27 cellular contexts compared by ENCODE assay signal in the genomic region with DNA sequence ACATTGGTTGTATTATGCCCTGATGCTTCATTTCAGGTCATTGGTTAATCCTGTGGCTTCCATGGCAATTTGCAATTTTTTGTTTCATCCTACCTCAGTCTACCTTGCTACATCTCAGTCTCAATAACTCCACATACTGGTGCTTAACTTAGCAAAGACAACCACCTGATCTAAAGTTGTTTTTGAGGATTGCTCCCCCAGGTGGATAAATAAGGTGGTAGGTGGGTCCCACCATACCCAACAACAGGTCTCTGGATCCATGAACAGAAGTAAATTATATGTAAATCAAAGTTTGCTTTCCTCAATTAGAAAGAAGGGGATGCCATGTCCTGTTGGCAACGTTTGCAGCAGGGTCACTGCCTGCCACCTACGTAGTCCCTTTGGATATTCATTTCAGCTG. TPM values are rescaled to one million over a fixed set of nuclear protein-coding genes. Genes with fewer than 3 reads are reported as not detected.
DNase-seq lines count a peak whose midpoint lies in the region; ATAC-seq, FAIRE-seq and TF ChIP-seq lines count a peak whose summit lies in the region.
"Had no signal": no experiment of that assay in that cellular context is flagged by ENCODE, and none has a peak within 500 bp of the region (broad histone marks: within the 10 kb centered on the region; RNA-seq: fewer than 3 reads in every experiment).

No MANE protein-coding gene starts in this region.

- H3K79me2 ChIP-seq in GM23338 (replicated peaks; ENCODE audit: insufficient read depth) (no peaks in the 10 kb centered on the region), Loucy (ENCODE audit: insufficient read depth, low read length) (no peaks in the 10 kb centered on the region), GM12878 (ENCODE audit: control insufficient read depth, insufficient read depth, low read length) (no peaks in the 10 kb centered on the region)

- BruUV-seq in GM12878 (replicated peaks; lab: Mats Ljungman, UMichigan) = no TSS peak

- TF ChIP-seq EP300 in GM12878 (IDR thresholded peaks at IDR 0.05; ENCODE audit: borderline replicate concordance in 1 of 2, control insufficient read depth in 1 of 2, low read depth in 2 of 2, low read length in 2 of 2) = no peak
- no peak for TF ChIP-seq EP300 in sigmoid colon (IDR thresholded peaks at IDR 0.05)

- H3K27ac ChIP-seq in GM23338 (ENCODE audit: low read depth) (no peak overlapping the region), GM12878 (ENCODE audit: control insufficient read depth, insufficient read depth) (no peak overlapping the region), sigmoid colon (no peak overlapping the region)
- H3K27ac ChIP-seq: BLaER1 treated with 17β-estradiol and CSF1 and Interleukin-3, amounts not matched to agents 10 nM and 100 nM had no signal

- H3K4me1 Mint-ChIP-seq in GM23338 = peaks cover 18% of the 10 kb centered on the region
- H3K4me1 Mint-ChIP-seq: CD4-positive, alpha-beta memory T cell; T-cell had no signal

- H3K9me2 ChIP-seq in GM23338 (ENCODE audit: insufficient read depth) = no peaks in the 10 kb centered on the region
- H3K9me2 ChIP-seq in Loucy (replicated peaks; ENCODE audit: low read depth, low read length) = no peaks in the 10 kb centered on the region

- H3K4me2 ChIP-seq in GM23338 (no peak overlapping the region), Loucy (ENCODE audit: low read depth, low read length, poor library complexity, severe bottlenecking) (no peak overlapping the region), GM12878 (ENCODE audit: control insufficient read depth, insufficient read depth) (no peak overlapping the region)
- H3K4me2 ChIP-seq: BLaER1 treated with 17β-estradiol and CSF1 and Interleukin-3, amounts not matched to agents 10 nM and 100 nM had no signal

- no peak overlapping the region for H3K4me3 ChIP-seq in GM23338
- no peak overlapping the region for H3K4me3 ChIP-seq in Loucy (ENCODE audit: low read length, poor library complexity, severe bottlenecking)
- H3K4me3 ChIP-seq in GM12878 = no peak overlapping the region
- no peak overlapping the region for H3K4me3 ChIP-seq in sigmoid colon
- H3K4me3 ChIP-seq: BLaER1 treated with 17β-estradiol and CSF1 and Interleukin-3, amounts not matched to agents 10 nM and 100 nM had no signal

- H3K4me3 Mint-ChIP-seq in GM23338 = no peak overlapping the region
- H3K4me3 Mint-ChIP-seq: CD4-positive, alpha-beta memory T cell; T-cell had no signal

- H3K36me3 Mint-ChIP-seq in GM23338 (ENCODE audit: low read depth) = no peaks in the 10 kb centered on the region
- H3K36me3 Mint-ChIP-seq: CD4-positive, alpha-beta memory T cell; T-cell had no signal

- intact Hi-C loops in GM12878 (cut with micrococcal nuclease; ENCODE audit: unreplicated experiment) (loop anchor here (10.0 kb wide), 1 partner anchor 360 kb away; no protein-coding TSS in a partner anchor), sigmoid colon (cut with DNase I) (no loop called here)

- H3K27ac Mint-ChIP-seq in GM23338 = no peak overlapping the region
- H3K27ac Mint-ChIP-seq: CD4-positive, alpha-beta memory T cell; T-cell had no signal

- CTCF ChIA-PET in GM12878 (lab: Yijun Ruan, JAX) = no interaction called here

- in situ Hi-C loops in GM12878 (cut with MboI) = no loop called here

- TF ChIP-seq CTCF in GM23338 (conservative IDR thresholded peaks at IDR 0.05; ENCODE audit: low read depth in 2 of 2) = peak; percentile 63 to 79
- peak; percentile 38 for TF ChIP-seq CTCF in Loucy (conservative IDR thresholded peaks at IDR 0.05; ENCODE audit: low read length)
- TF ChIP-seq CTCF in GM12878 (IDR thresholded peaks at IDR 0.05 in 2 of 3, conservative IDR thresholded peaks at IDR 0.05 in 1 of 3; ENCODE audit: control insufficient read depth in 2 of 3, extremely low read depth in 1 of 3, insufficient read depth in 1 of 3, low read depth in 3 of 3, low read length in 3 of 3) = no peak
- no peak for TF ChIP-seq CTCF in sigmoid colon (IDR thresholded peaks at IDR 0.05)
- TF ChIP-seq CTCF in D721Med (IDR thresholded peaks at IDR 0.05; ENCODE audit: insufficient read depth, missing control alignments) = no peak

- H3K9ac ChIP-seq in Loucy (ENCODE audit: low read depth, low read length, poor library complexity, severe bottlenecking) (no peak overlapping the region), GM12878 (ENCODE audit: control insufficient read depth, insufficient read depth, low read length) (no peak overlapping the region)
- H3K9ac ChIP-seq: BLaER1 treated with 17β-estradiol and CSF1 and Interleukin-3, amounts not matched to agents 10 nM and 100 nM had no signal

- H2AFZ ChIP-seq in GM23338 = no peak overlapping the region
- no peak overlapping the region for H2AFZ ChIP-seq in Loucy (ENCODE audit: low read length)
- no peak overlapping the region for H2AFZ ChIP-seq in GM12878 (ENCODE audit: control insufficient read depth, low read depth, low read length)

- peak; percentile 85 for ATAC-seq in GM23338
- ATAC-seq in GM12878 = 0 out of 3 replicates have a peak, but pooled peaks have one; percentile 23
- ATAC-seq in HG02571 (IDR thresholded peaks at IDR 0.05; ENCODE audit: unreplicated experiment) = no peak
- ATAC-seq: HCT116, T-cell had no signal

- TF ChIP-seq POLR2A in GM12878 (IDR thresholded peaks at IDR 0.05; ENCODE audit: low read depth, low read length) (no peak), sigmoid colon (IDR thresholded peaks at IDR 0.05) (no peak)

- H3K36me3 ChIP-seq in GM23338 (ENCODE audit: insufficient read depth) = no peaks in the 10 kb centered on the region
- H3K36me3 ChIP-seq in Loucy (ENCODE audit: insufficient read depth, low read length) = no peaks in the 10 kb centered on the region
- H3K36me3 ChIP-seq in GM12878 (ENCODE audit: control insufficient read depth in 2 of 2, insufficient read depth in 2 of 2, low read length in 1 of 2) = no peaks in the 10 kb centered on the region
- H3K36me3 ChIP-seq in sigmoid colon = no peaks in the 10 kb centered on the region
- H3K36me3 ChIP-seq: BLaER1 treated with 17β-estradiol and CSF1 and Interleukin-3, amounts not matched to agents 10 nM and 100 nM had no signal

- 6% methylated on average over 2 of the region's 2 CpGs for WGBS in GM12878 (ENCODE audit: insufficient coverage, insufficient replicate concordance, low lambda C conversion rate, missing lambda C conversion rate)
- WGBS in sigmoid colon, 2 donors = 66 to 69% methylated on average over 2 of the region's 2 CpGs

- H3K4me1 ChIP-seq in GM23338 (ENCODE audit: insufficient read depth) (no peaks in the 10 kb centered on the region), Loucy (ENCODE audit: insufficient read depth, low read length, poor library complexity, severe bottlenecking) (no peaks in the 10 kb centered on the region), GM12878 (ENCODE audit: control insufficient read depth, insufficient read depth, low read length) (no peaks in the 10 kb centered on the region), sigmoid colon (no peaks in the 10 kb centered on the region)
- H3K4me1 ChIP-seq: BLaER1 treated with 17β-estradiol and CSF1 and Interleukin-3, amounts not matched to agents 10 nM and 100 nM had no signal

- TF ChIP-seq RAD21 in GM12878 (IDR thresholded peaks at IDR 0.05; ENCODE audit: insufficient read depth, low read depth, low read length) = no peak

- H3K27me3 ChIP-seq in GM23338 (ENCODE audit: insufficient read depth) = no peaks in the 10 kb centered on the region
- no peaks in the 10 kb centered on the region for H3K27me3 ChIP-seq in Loucy (ENCODE audit: insufficient read depth, low read length, poor library complexity, severe bottlenecking)
- no peaks in the 10 kb centered on the region for H3K27me3 ChIP-seq in GM12878 (replicated peaks in 1 of 2; ENCODE audit: control insufficient read depth in 2 of 2, insufficient read depth in 2 of 2, low read length in 1 of 2)
- no peaks in the 10 kb centered on the region for H3K27me3 ChIP-seq in sigmoid colon
- H3K27me3 ChIP-seq: BLaER1 treated with 17β-estradiol and CSF1 and Interleukin-3, amounts not matched to agents 10 nM and 100 nM had no signal

- SMC1A ChIA-PET in GM12878 (lab: Charles Lee; ENCODE audit: uncharacterized antibody, unreplicated experiment) = interaction anchor here (1.5 to 3.6 kb wide), 2 partner anchors 195 to 268 kb away, joined by 3 to 10 read pairs; no protein-coding TSS in a partner anchor

- H4K20me1 ChIP-seq in GM23338 (replicated peaks; ENCODE audit: insufficient read depth) = no peaks in the 10 kb centered on the region
- H4K20me1 ChIP-seq in Loucy (ENCODE audit: insufficient read depth, low read length, poor library complexity, severe bottlenecking) = no peaks in the 10 kb centered on the region
- H4K20me1 ChIP-seq in GM12878 (ENCODE audit: control insufficient read depth, insufficient read depth) = no peaks in the 10 kb centered on the region
- H4K20me1 ChIP-seq: BLaER1 treated with 17β-estradiol and CSF1 and Interleukin-3, amounts not matched to agents 10 nM and 100 nM had no signal

- H3K9me3 Mint-ChIP-seq in GM23338 = no peaks in the 10 kb centered on the region
- H3K9me3 Mint-ChIP-seq: T-cell had no signal

- DNase-seq in GM23338 (ENCODE audit: low spot score) (peak; percentile 48), GM12878 (ENCODE audit: low read depth, low spot score) (no peak), iPS-NIHi11 (ENCODE audit: low spot score) (peak; percentile 11), HPDE6-E6E7 (ENCODE audit: extremely low spot score) (no peak), sigmoid colon (no peak), D721Med (ENCODE audit: insufficient read length, low spot score) (no peak)
- DNase-seq: CD4-positive, alpha-beta memory T cell; COR-L47; DMS 273 treated with DMSO at 0.1 percent for 48 hours; DND-41; NCI-H1092 treated with DMSO at 0.1 percent for 48 hours; NCI-H1436; NCI-H187; NCI-H2171 treated with DMSO at 0.1 percent for 48 hours; NCI-H345; NCI-H524; NCI-H774; Right ventricle myocardium superior; RPMI8226; T-cell had no signal

- H3K27me3 Mint-ChIP-seq in GM23338 (ENCODE audit: insufficient read depth, low read depth, poor library complexity) = no peaks in the 10 kb centered on the region
- H3K27me3 Mint-ChIP-seq: CD4-positive, alpha-beta memory T cell; T-cell had no signal

- POLR2A ChIA-PET in GM12878 (lab: Charles Lee) = no interaction called here

- H3F3A ChIP-seq in GM23338 (replicated peaks; ENCODE audit: low read depth) = no peaks in the 10 kb centered on the region
- no peaks in the 10 kb centered on the region for H3F3A ChIP-seq in Loucy (ENCODE audit: low read depth)

- no peaks in the 10 kb centered on the region for H3K9me3 ChIP-seq in Loucy (ENCODE audit: insufficient read depth, low read depth, low read length)
- H3K9me3 ChIP-seq in GM12878 (replicated peaks; ENCODE audit: control insufficient read depth, insufficient read depth, low read length) = no peaks in the 10 kb centered on the region
- no peaks in the 10 kb centered on the region for H3K9me3 ChIP-seq in sigmoid colon
- H3K9me3 ChIP-seq: BLaER1 treated with 17β-estradiol and CSF1 and Interleukin-3, amounts not matched to agents 10 nM and 100 nM had no signal

- RAD21 ChIA-PET in GM12878 (lab: Charles Lee; ENCODE audit: unreplicated experiment) = interaction anchor here (1.5 kb wide), 1 partner anchor 194 kb away, joined by 3 read pairs; no protein-coding TSS in a partner anchor

- FAIRE-seq in GM12878 (lab: Jason Lieb, UNC) (no peak), D721Med (lab: Jason Lieb, UNC) (no peak)
- FAIRE-seq: A204.1, GM18507 had no signal

RNA-seq across cellular contexts. Expression of a gene that starts 7.0 kb away (rescaled TPM):
- total RNA-seq in GM23338 (2014; rRNA removed; shearing (Covaris generic)) = 0.08 and 0.17 TPM in 2 replicates
- polyA plus RNA-seq in GM23338 (2016; fragmentation: Nextera tagmentation; extraction: Ambion mirVana) (0.10 and 0.31 TPM in 2 replicates), GM12878 (2011; rRNA removed) (0.03 and 0.17 TPM in 2 replicates), GM12878 (2014; fragmentation: Illumina TruSeq; extraction: Trizol) (not detected in 2 replicates), GM12878 (2014; fragmentation: Nextera tagmentation; extraction: Ambion mirVana) (not detected), GM12878 (2014; rRNA removed) (not detected in 2 replicates), GM12878 (2016; fragmentation: Nextera tagmentation; extraction: Ambion mirVana) (not detected), sigmoid colon (1 to 10 TPM in 1 of 3 donors, under 1 TPM in 2; 0.17 to 1.8 (median 0.23) TPM)
- 0.20 TPM in 1 of 2 replicates, not detected in the other for total RNA-seq in GM12878 (2013; cell fraction: nucleolus; rRNA removed)
- total RNA-seq in GM12878 (2014; rRNA removed) (not detected in 2 replicates), GM12878 (2014; rRNA removed; fragmentation: Illumina TruSeq; extraction: Trizol) (not detected in 2 replicates), GM12878 (2021) (not detected in 2 replicates), sigmoid colon (under 1 TPM in 1 of 4 donors, not detected in 3; under 0.01 TPM)
- polyA plus RNA-seq in GM12878 (2011; ENCODE audit: low read depth) = not detected
- polyA plus RNA-seq in GM12878 (2011; cell fraction: cytosol; rRNA removed) = 0.01 and 0.03 TPM in 2 replicates
- polyA plus RNA-seq in GM12878 (2011; cell fraction: nucleus; rRNA removed) = 0.06 and 0.16 TPM in 2 replicates
- polyA plus RNA-seq in GM12878 (2012) = not detected in 2 replicates
- 0.05 and 0.07 TPM in 2 replicates for polyA minus RNA-seq in GM12878 (2011; rRNA and poly(A)+ RNA removed)
- not detected in 2 replicates for polyA minus RNA-seq in GM12878 (2011; cell fraction: cytosol; rRNA and poly(A)+ RNA removed)
- polyA minus RNA-seq in GM12878 (2011; cell fraction: nucleus; rRNA and poly(A)+ RNA removed) = 0.12 and 0.29 TPM in 2 replicates
- total RNA-seq: CD4-positive, alpha-beta memory T cell; SK-MEL-5; T-cell had no signal
- polyA plus RNA-seq: CD4-positive, alpha-beta memory T cell had no signal

Comparison
In these comparisons a context has a peak if more than half of its experiments do, and no peak if none do; other contexts are left out.
1. DNase-seq: peak in GM23338 (single experiment) and iPS-NIHi11 (single experiment); none in GM12878 (single experiment), HPDE6-E6E7 (single experiment), sigmoid colon (single experiment) and D721Med (single experiment).
2. CTCF ChIP-seq: peak in GM23338 (2 of 2) and Loucy (single experiment); none in GM12878 (0 of 3), sigmoid colon (0 of 4) and D721Med (single experiment).